ENCODE assay signal across 8 cellular contexts in genomic region chr18:33201509-33201926, GRCh38.
DNase-seq lines count a peak whose midpoint lies in the region; ATAC-seq, FAIRE-seq and TF ChIP-seq lines count a peak whose summit lies in the region.

No MANE protein-coding gene starts in this region.

- H2AFZ ChIP-seq in H1 (ENCODE audit: low read length), result peak overlapping the region; percentile 100

- no peak overlapping the region for H4K91ac ChIP-seq in H1 (replicated peaks; ENCODE audit: insufficient read length, low read length)

- peak; percentile 40 to 58 for TF ChIP-seq RAD21 in H1 (IDR thresholded peaks at IDR 0.05 in 1 of 2, conservative IDR thresholded peaks at IDR 0.05 in 1 of 2; ENCODE audit: low read depth in 2 of 2, low read length in 2 of 2)

- H3K27ac Mint-ChIP-seq in nephron, result peak overlapping the region; percentile 40 to 55 (median 43)
- no peak overlapping the region for H3K27ac Mint-ChIP-seq in activated CD4-positive, alpha-beta T cell treated with anti-CD3 and anti-CD28 coated beads, Interleukin-2, amount 10 ng/mL, durations not matched to agents 24 days and 14 days

- DNase-seq in Daoy (ENCODE audit: low read depth) (peak; percentile 23), NCI-H2081 treated with DMSO at 0.1 percent for 48 hours (lab: John Stamatoyannopoulos, UW) (peak; percentile 1), H1 (ENCODE audit: low read depth in 1 of 2, low spot score in 2 of 2) (peak; percentile 5 to 74), AG08396 (ENCODE audit: low spot score) (no peak)
- no peak for DNase-seq in activated CD4-positive, alpha-beta T cell treated with anti-CD3 and anti-CD28 coated beads, Interleukin-2, amount 10 ng/mL, durations not matched to agents 24 days and 14 days
- no peak for DNase-seq in activated CD4-positive, CD25-positive, alpha-beta regulatory T cell treated with anti-CD3 and anti-CD28 coated beads, Interleukin-2, amount 50 U/mL, for 72 hours

- peak overlapping the region; percentile 33 to 56 for H3K4me2 ChIP-seq in H1 (ENCODE audit: insufficient read depth in 1 of 2, low read depth in 2 of 2, low read length in 2 of 2)

- H2AK5ac ChIP-seq in H1 (ENCODE audit: low read depth, low read length), result no peak overlapping the region

- H3K9ac ChIP-seq in H1 (replicated peaks in 1 of 4; ENCODE audit: extremely low read depth in 1 of 4, low read depth in 3 of 4, low read length in 3 of 4), result no peak overlapping the region

- peak; percentile 93 for FAIRE-seq in H1 (lab: Jason Lieb, UNC)

- H3K18ac ChIP-seq in H1 (ENCODE audit: extremely low read depth, low read length), result no peak overlapping the region

- H3K4me3 ChIP-seq in H1 (ENCODE audit: extremely low read depth in 1 of 4, insufficient read depth in 2 of 4, low read depth in 3 of 4, low read length in 4 of 4), result peak overlapping the region in 1 of 4 experiments; percentile 39; a peak in 3 of 8 replicates

- no peak overlapping the region for H2BK12ac ChIP-seq in H1 (ENCODE audit: low read depth, low read length)

- POLR2A ChIA-PET in H1 (lab: Charles Lee; ENCODE audit: partially characterized antibody), result no interaction called here

- no peaks in the 10 kb centered on the region for H3K23me2 ChIP-seq in H1 (ENCODE audit: low read depth, low read length)

- no peak for ATAC-seq in GM21576 (IDR thresholded peaks at IDR 0.05; ENCODE audit: unreplicated experiment)

- no peaks in the 10 kb centered on the region for H3K9me3 ChIP-seq in H1 (ENCODE audit: insufficient read depth in 2 of 2, low read depth in 1 of 2, low read length in 1 of 2)

- H3K4me1 ChIP-seq in H1 (replicated peaks in 1 of 4; ENCODE audit: control insufficient read depth in 3 of 4, insufficient read depth in 4 of 4, low read length in 3 of 4), result no peaks in the 10 kb centered on the region; a peak in 1 of 7 replicates

- no peak overlapping the region for H3K27ac ChIP-seq in H1 (ENCODE audit: low read depth, low read length)

- no peak overlapping the region for H3K14ac ChIP-seq in H1 (ENCODE audit: insufficient read length)

- H2BK120ac ChIP-seq in H1 (replicated peaks; ENCODE audit: low read depth, low read length), result peak overlapping the region; percentile 69

- H3K23ac ChIP-seq in H1 (ENCODE audit: insufficient read length), result no peak overlapping the region

- H4K20me1 ChIP-seq in H1 (replicated peaks in 1 of 2; ENCODE audit: control insufficient read depth in 1 of 2, insufficient read depth in 2 of 2, low read length in 2 of 2), result no peaks in the 10 kb centered on the region

- no peak for TF ChIP-seq EP300 in H1 (IDR thresholded peaks at IDR 0.05; ENCODE audit: borderline replicate concordance in 1 of 2, low read depth in 2 of 2, low read length in 2 of 2)

- H3K4me1 Mint-ChIP-seq in nephron, result peaks cover 9% of the 10 kb centered on the region
- H3K4me1 Mint-ChIP-seq in activated CD4-positive, alpha-beta T cell treated with anti-CD3 and anti-CD28 coated beads, Interleukin-2, amount 10 ng/mL, durations not matched to agents 24 days and 14 days, result no peaks in the 10 kb centered on the region

- 34% methylated on average over 8 of the region's 8 CpGs; no CpG with 5 or more reads in 1 of the 2 experiments for whole genome bisulfite sequencing in H1 (ENCODE audit: extremely low coverage in 1 of 2, insufficient coverage in 1 of 2, insufficient read length in 1 of 2, insufficient replicate concordance in 2 of 2, low coverage in 1 of 2, low lambda C conversion rate in 2 of 2, missing lambda C conversion rate in 1 of 2), 2 experiments

- no peaks in the 10 kb centered on the region for H3K36me3 ChIP-seq in H1 (ENCODE audit: control insufficient read depth in 2 of 4, insufficient read depth in 4 of 4, low read length in 3 of 4)

- intact Hi-C loops in activated CD4-positive, alpha-beta T cell treated with anti-CD3 and anti-CD28 coated beads, Interleukin-2, amount 10 ng/mL, durations not matched to agents 24 days and 14 days (cut with micrococcal nuclease), result no loop called here

- H3K27me3 Mint-ChIP-seq in nephron (ENCODE audit: low read depth), result no peaks in the 10 kb centered on the region
- no peaks in the 10 kb centered on the region for H3K27me3 Mint-ChIP-seq in activated CD4-positive, alpha-beta T cell treated with anti-CD3 and anti-CD28 coated beads, Interleukin-2, amount 10 ng/mL, durations not matched to agents 24 days and 14 days

- H3K4ac ChIP-seq in H1 (replicated peaks; ENCODE audit: insufficient read length, low read depth, low read length), result no peak overlapping the region

- no peaks in the 10 kb centered on the region for H3K79me2 ChIP-seq in H1 (ENCODE audit: control insufficient read depth in 1 of 2, insufficient read depth in 2 of 2, low read length in 2 of 2)

- H2BK15ac ChIP-seq in H1 (ENCODE audit: low read length), result no peak overlapping the region

- TF ChIP-seq CTCF in H1 (IDR thresholded peaks at IDR 0.05; ENCODE audit: control extremely low read depth in 1 of 3, insufficient read depth in 1 of 3, low read depth in 1 of 3, low read length in 3 of 3), result peak; percentile 7 to 84 (median 70)
- TF ChIP-seq CTCF in nephron (IDR thresholded peaks at IDR 0.05; ENCODE audit: unreplicated experiment in 3 of 3), result peak; percentile 75 to 78 (median 75)

- CTCF ChIA-PET in H1 (lab: Charles Lee; ENCODE audit: partially characterized antibody), result interaction anchor here (0.5 to 1.9 kb wide), 26 partner anchors 9 to 1613 kb away, joined by 3 to 23 read pairs (median 3); no protein-coding TSS in a partner anchor

- H3K4me3 Mint-ChIP-seq in nephron, result peak overlapping the region; percentile 53 to 65 (median 62)
- no peak overlapping the region for H3K4me3 Mint-ChIP-seq in activated CD4-positive, alpha-beta T cell treated with anti-CD3 and anti-CD28 coated beads, Interleukin-2, amount 10 ng/mL, durations not matched to agents 24 days and 14 days

- no peak overlapping the region for H2BK20ac ChIP-seq in H1 (ENCODE audit: low read length)

- H2BK5ac ChIP-seq in H1 (ENCODE audit: low read depth, low read length), result no peak overlapping the region

- no peak overlapping the region for H4K8ac ChIP-seq in H1 (ENCODE audit: extremely low read depth, insufficient read depth, low read length)

- no peak overlapping the region for H4K5ac ChIP-seq in H1 (ENCODE audit: insufficient read length, low read depth, low read length)

- H3K27me3 ChIP-seq in H1 (replicated peaks in 1 of 4; ENCODE audit: control insufficient read depth in 3 of 4, extremely low read depth in 1 of 4, insufficient read depth in 3 of 4, low read length in 3 of 4), result no peaks in the 10 kb centered on the region

- no peak overlapping the region for H3K56ac ChIP-seq in H1 (replicated peaks; ENCODE audit: insufficient read length, low read depth, low read length)

- H3K9me3 Mint-ChIP-seq in nephron, result no peaks in the 10 kb centered on the region
- no peaks in the 10 kb centered on the region for H3K9me3 Mint-ChIP-seq in activated CD4-positive, alpha-beta T cell treated with anti-CD3 and anti-CD28 coated beads, Interleukin-2, amount 10 ng/mL, durations not matched to agents 24 days and 14 days

- H3K36me3 Mint-ChIP-seq in nephron (ENCODE audit: low read depth), result no peaks in the 10 kb centered on the region
- no peaks in the 10 kb centered on the region for H3K36me3 Mint-ChIP-seq in activated CD4-positive, alpha-beta T cell treated with anti-CD3 and anti-CD28 coated beads, Interleukin-2, amount 10 ng/mL, durations not matched to agents 24 days and 14 days (ENCODE audit: low read depth)

- TF ChIP-seq POLR2A in H1 (IDR thresholded peaks at IDR 0.05; ENCODE audit: control extremely low read depth in 1 of 2, low read depth in 2 of 2, low read length in 2 of 2), result no peak

- H3K79me1 ChIP-seq in H1 (ENCODE audit: low read depth, low read length), result no peaks in the 10 kb centered on the region

TF ChIP-seq in H1, 55 proteins besides CTCF, POLR2A, EP300 and RAD21:
- no peak for TF ChIP-seq CREB1 (IDR thresholded peaks at IDR 0.05)
- TF ChIP-seq CEBPB (IDR thresholded peaks at IDR 0.05; ENCODE audit: low read depth, low read length), result 0 out of 2 replicates have a peak, but pooled peaks have one; percentile 3
TF ChIP-seq in H1: peak in this region for 1.

Comparison
In these comparisons a context has a peak if more than half of its experiments do, and no peak if none do; other contexts are left out.
1. DNase-seq: peak in Daoy (single experiment), NCI-H2081 treated with DMSO at 0.1 percent for 48 hours (single experiment) and H1 (2 of 2); none in AG08396 (single experiment), activated CD4-positive, alpha-beta T cell treated with anti-CD3 and anti-CD28 coated beads, Interleukin-2, amount 10 ng/mL, durations not matched to agents 24 days and 14 days (single experiment) and activated CD4-positive, CD25-positive, alpha-beta regulatory T cell treated with anti-CD3 and anti-CD28 coated beads, Interleukin-2, amount 50 U/mL, for 72 hours (single experiment).